Comparison of ENCODE assay signal across 10 cellular contexts in genomic region chr15:84702961-84703482, GRCh38. TPM values are rescaled to one million over a fixed set of nuclear protein-coding genes. Genes with fewer than 3 reads are reported as not detected.
DNase-seq lines count a peak whose midpoint lies in the region; ATAC-seq and TF ChIP-seq lines count a peak whose summit lies in the region.
"Had no signal": no experiment of that assay in that cellular context is flagged by ENCODE, and none has a peak within 500 bp of the region (broad histone marks: within the 10 kb centered on the region; RNA-seq: fewer than 3 reads in every experiment).

No MANE protein-coding gene starts in this region.

- TF ChIP-seq POLR2A in tibial nerve (IDR thresholded peaks at IDR 0.05), result no peak

- H3K9me3 Mint-ChIP-seq in activated T-cell treated with anti-CD3 and anti-CD28 coated beads, Interleukin-2, amount 50 U/mL, for 4 hours, result no peaks in the 10 kb centered on the region

- peaks cover 0 to 38% (median 6%) of the 10 kb centered on the region in 4 donors for H3K4me1 ChIP-seq in tibial nerve
- H3K4me1 ChIP-seq: BLaER1 had no signal

- peaks cover 64% of the 10 kb centered on the region for H3K4me1 Mint-ChIP-seq in activated T-cell treated with anti-CD3 and anti-CD28 coated beads, Interleukin-2, amount 50 U/mL, for 4 hours (ENCODE audit: low read depth)

- no peaks in the 10 kb centered on the region for H3K27me3 ChIP-seq in tibial nerve
- H3K27me3 ChIP-seq: BLaER1 had no signal

- no peaks in the 10 kb centered on the region for H3K36me3 ChIP-seq in tibial nerve

- H3K36me3 Mint-ChIP-seq in activated T-cell treated with anti-CD3 and anti-CD28 coated beads, Interleukin-2, amount 50 U/mL, for 4 hours (ENCODE audit: insufficient read depth), result peaks cover 6% of the 10 kb centered on the region

- 19 to 20% methylated on average over 4 of the region's 4 CpGs for WGBS in tibial nerve, 2 donors

- no peak for TF ChIP-seq CTCF in tibial nerve (IDR thresholded peaks at IDR 0.05)

- H3K27ac ChIP-seq in tibial nerve, result peak overlapping the region in 3 of 4 donors; percentile 2 to 57 (median 50)
- H3K27ac ChIP-seq: BLaER1, RWPE1 had no signal

- no peaks in the 10 kb centered on the region for H3K27me3 Mint-ChIP-seq in activated T-cell treated with anti-CD3 and anti-CD28 coated beads, Interleukin-2, amount 50 U/mL, for 4 hours (ENCODE audit: low read depth)

- no peak overlapping the region for H3K4me3 ChIP-seq in tibial nerve
- H3K4me3 ChIP-seq: BLaER1 had no signal

- peak; percentile 30 to 44 for ATAC-seq in activated T-cell treated with anti-CD3 and anti-CD28 coated beads, Interleukin-2, amount 50 U/mL, for 4 hours
- ATAC-seq in esophagus mucosa (peak; percentile 67), HG02588 (IDR thresholded peaks at IDR 0.05; ENCODE audit: unreplicated experiment) (no peak), HG02884 (IDR thresholded peaks at IDR 0.05; ENCODE audit: unreplicated experiment) (no peak)

- no peak for DNase-seq in activated T-cell treated with anti-CD3 and anti-CD28 coated beads, Interleukin-2, amount 50 U/mL, for 4 hours
- DNase-seq in activated T-cell treated with anti-CD3 and anti-CD28 coated beads, Interleukin-2, amount 50 U/mL, for 1 hour, result no peak
- DNase-seq in midbrain (lab: John Stamatoyannopoulos, UW) (peak; percentile 38), tibial nerve (ENCODE audit: low spot score in 2 of 2) (peak in 1 of 2 donors; percentile 65), NOMO-1 (lab: John Stamatoyannopoulos, UW; ENCODE audit: unreplicated experiment in 2 of 2) (no peak)

- H3K4me3 Mint-ChIP-seq in activated T-cell treated with anti-CD3 and anti-CD28 coated beads, Interleukin-2, amount 50 U/mL, for 4 hours, result no peak overlapping the region

- H3K9me3 ChIP-seq in tibial nerve, result no peaks in the 10 kb centered on the region
- H3K9me3 ChIP-seq: BLaER1 had no signal

- TF ChIP-seq EP300 in tibial nerve (IDR thresholded peaks at IDR 0.05), result peak in 1 of 2 donors; percentile 9

RNA-seq across cellular contexts. Expression of gene SEC11A, which starts 12.9 kb away (rescaled TPM):
- total RNA-seq in activated T-cell treated with anti-CD3 and anti-CD28 coated beads, Interleukin-2, amount 50 U/mL, for 4 hours, result 10 to 100 TPM; 72.3 to 82.9 (median 79.2) TPM
- total RNA-seq in esophagus mucosa, result 65.4 TPM
- 100 to 1,000 TPM in 3 of 4 donors, 10 to 100 TPM in 1; 88.2 to 132 (median 119) TPM for total RNA-seq in tibial nerve

RNA-seq across cellular contexts. Expression of gene NMB, which starts 45.0 kb away (rescaled TPM):
- total RNA-seq in activated T-cell treated with anti-CD3 and anti-CD28 coated beads, Interleukin-2, amount 50 U/mL, for 4 hours, result 10 to 100 TPM in 1 of 3 donors, 1 to 10 TPM in 2; 9.1 to 12.0 (median 9.3) TPM
- total RNA-seq in esophagus mucosa (12.8 TPM), tibial nerve (100 to 1,000 TPM in 1 of 4 donors, 10 to 100 TPM in 3; 27.3 to 157 (median 68.0) TPM)

RNA-seq across cellular contexts. Expression of gene ZNF592, which starts 45.4 kb away (rescaled TPM):
- 10 to 100 TPM; 28.7 to 30.6 (median 30.5) TPM for total RNA-seq in activated T-cell treated with anti-CD3 and anti-CD28 coated beads, Interleukin-2, amount 50 U/mL, for 4 hours
- total RNA-seq in esophagus mucosa (12.6 TPM), tibial nerve (10 to 100 TPM; 21.6 to 36.3 (median 32.6) TPM)

RNA-seq across cellular contexts. Expression of gene WDR73, which starts 48.9 kb away (rescaled TPM):
- 10 to 100 TPM; 31.1 to 38.8 (median 36.0) TPM for total RNA-seq in activated T-cell treated with anti-CD3 and anti-CD28 coated beads, Interleukin-2, amount 50 U/mL, for 4 hours
- total RNA-seq in esophagus mucosa, result 23.7 TPM
- 10 to 100 TPM; 19.7 to 40.2 (median 32.3) TPM for total RNA-seq in tibial nerve

Comparison
In these comparisons a context has a peak if more than half of its experiments do, and no peak if none do; other contexts are left out.
1. ATAC-seq: peak in activated T-cell treated with anti-CD3 and anti-CD28 coated beads, Interleukin-2, amount 50 U/mL, for 4 hours (2 of 2) and esophagus mucosa (single experiment); none in HG02588 (single experiment) and HG02884 (single experiment).